In the genomic region with DNA sequence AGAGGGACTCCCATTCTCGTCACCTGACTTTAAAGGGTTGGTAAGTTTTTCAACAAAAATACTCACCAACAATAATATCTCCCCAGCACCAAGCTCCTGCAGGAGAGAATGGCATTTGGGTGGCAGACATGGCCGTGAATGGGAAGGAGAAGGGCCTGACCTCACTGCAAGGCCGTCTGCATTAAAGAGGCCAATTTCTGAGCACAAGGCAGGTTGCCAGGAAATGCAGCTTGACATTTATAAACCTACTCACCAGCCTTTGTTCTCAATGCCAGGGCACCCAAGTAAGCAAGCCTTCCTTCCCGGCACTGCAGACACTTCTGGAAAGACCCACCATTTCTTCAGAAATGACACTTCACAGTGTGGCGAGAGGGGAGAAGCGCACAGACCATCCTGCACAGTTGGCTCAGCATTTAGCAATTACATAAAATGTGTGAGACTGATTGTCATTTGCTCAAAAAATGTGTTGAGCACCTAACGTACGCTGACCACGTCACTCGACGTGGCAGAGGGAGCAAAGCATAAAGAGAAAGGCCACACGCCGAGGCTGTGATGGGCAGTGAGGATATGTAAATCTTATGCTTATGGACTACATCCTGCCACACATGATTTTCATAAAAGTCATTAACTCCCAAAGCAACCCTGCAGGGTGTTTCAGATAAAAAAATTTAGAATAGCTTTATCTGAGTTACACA, we compare ENCODE assay signal across 24 cellular contexts.
DNase-seq lines count a peak whose midpoint lies in the region; ATAC-seq, FAIRE-seq and TF ChIP-seq lines count a peak whose summit lies in the region.
"Had no signal": no experiment of that assay in that cellular context is flagged by ENCODE, and none has a peak within 500 bp of the region (broad histone marks: within the 10 kb centered on the region; RNA-seq: fewer than 3 reads in every experiment).

No MANE protein-coding gene starts in this region.

- no peak overlapping the region for H3K23ac ChIP-seq in neuronal stem cell (ENCODE audit: low read depth, low read length, poor library complexity)

- H2AK5ac ChIP-seq in neuronal stem cell (ENCODE audit: low read depth, low read length), result no peak overlapping the region

- H3K14ac ChIP-seq in neuronal stem cell (ENCODE audit: low read length), result no peak overlapping the region

- peak overlapping the region; percentile 65 for H3K4me2 ChIP-seq in BLaER1
- H3K4me2 ChIP-seq in neuronal stem cell (ENCODE audit: insufficient read depth, low read length, poor library complexity, severe bottlenecking), result no peak overlapping the region
- no peak overlapping the region for H3K4me2 ChIP-seq in HepG2 (ENCODE audit: low read depth, low read length)
- H3K4me2 ChIP-seq: SK-N-SH had no signal

- H2AFZ ChIP-seq in neuronal stem cell (ENCODE audit: low read length) (no peak overlapping the region), HepG2 (ENCODE audit: low read length) (no peak overlapping the region)

- TF ChIP-seq RAD21 in HepG2 (CRISPR knock-in tag; IDR thresholded peaks at IDR 0.05), result no peak

- H3K9me3 ChIP-seq in BLaER1, result peaks cover 15% of the 10 kb centered on the region
- H3K9me3 ChIP-seq in neuronal stem cell (replicated peaks in 1 of 2; ENCODE audit: control insufficient read depth in 2 of 2, insufficient read depth in 1 of 2, low read depth in 1 of 2, low read length in 2 of 2), result peaks cover 5 to 6% of the 10 kb centered on the region in 2 donors
- peaks cover 16% of the 10 kb centered on the region for H3K9me3 ChIP-seq in HepG2 (ENCODE audit: low read length)

- H2BK5ac ChIP-seq in neuronal stem cell (ENCODE audit: low read length), result no peak overlapping the region

- TF ChIP-seq POLR2A in HepG2 (IDR thresholded peaks at IDR 0.05; ENCODE audit: insufficient read depth in 1 of 2, low read depth in 2 of 2, low read length in 2 of 2), result no peak

- no peak overlapping the region for H3K4ac ChIP-seq in neuronal stem cell (ENCODE audit: low read length)

- H3K18ac ChIP-seq in neuronal stem cell (ENCODE audit: low read length), result no peak overlapping the region

- H3K9ac ChIP-seq in BLaER1, result 0 out of 2 replicates have a peak overlapping the region, but pooled peaks have one; percentile 31
- H3K9ac ChIP-seq in neuronal stem cell (ENCODE audit: low read depth, low read length, poor library complexity), result no peak overlapping the region
- no peak overlapping the region for H3K9ac ChIP-seq in HepG2 (ENCODE audit: insufficient read depth, low read depth, low read length)
- H3K9ac ChIP-seq: SK-N-SH had no signal

- H3K4me1 ChIP-seq in BLaER1 (peaks cover 17% of the 10 kb centered on the region), neuronal stem cell (ENCODE audit: control insufficient read depth in 2 of 2, insufficient read depth in 1 of 2, low read depth in 1 of 2, low read length in 2 of 2) (peaks cover 0 to 9% of the 10 kb centered on the region in 2 donors), HepG2 (ENCODE audit: insufficient read depth, low read length) (no peaks in the 10 kb centered on the region)
- H3K4me1 ChIP-seq: Caco-2 had no signal

- H3K27me3 ChIP-seq in BLaER1 (no peaks in the 10 kb centered on the region), neuronal stem cell (ENCODE audit: control insufficient read depth in 3 of 3, insufficient read depth in 3 of 3, low read depth in 1 of 3, low read length in 3 of 3) (peaks cover 0 to 8% (median 0%) of the 10 kb centered on the region in 3 experiments), HepG2 (ENCODE audit: control insufficient read depth in 1 of 2, insufficient read depth in 2 of 2, low read length in 2 of 2) (no peaks in the 10 kb centered on the region; a peak in 1 of 5 replicates)

- H3K27ac ChIP-seq in BLaER1 (no peak overlapping the region), VCaP (peak overlapping the region; percentile 8), neuronal stem cell (replicated peaks; ENCODE audit: low read length) (no peak overlapping the region), HepG2 (ENCODE audit: extremely low read length, insufficient read depth, low read length) (no peak overlapping the region)
- H3K27ac ChIP-seq: coronary artery had no signal

- CTCF ChIA-PET in HepG2 (lab: Yijun Ruan, JAX; ENCODE audit: low intra/inter-chr PET ratio, low total read pairs), result no interaction called here

- no peak for FAIRE-seq in HepG2 (lab: Jason Lieb, UNC)
- FAIRE-seq: GM19239 had no signal

- H2BK15ac ChIP-seq in neuronal stem cell (ENCODE audit: low read length), result peak overlapping the region; percentile 3

- no peak overlapping the region for H4K91ac ChIP-seq in neuronal stem cell (ENCODE audit: low read depth, low read length, poor library complexity)

- TF ChIP-seq CTCF in VCaP (conservative IDR thresholded peaks at IDR 0.05) (no peak), HepG2 (CRISPR knock-in tag; IDR thresholded peaks at IDR 0.05) (no peak)

- no CpG with 5 or more reads among the region's 13 CpGs for WGBS in neuronal stem cell (ENCODE audit: extremely low coverage in 2 of 2, insufficient read length in 2 of 2, insufficient replicate concordance in 1 of 2), 2 donors
- WGBS in HepG2 (ENCODE audit: low lambda C conversion rate), result 86% methylated on average over 12 of the region's 13 CpGs

- in situ Hi-C loops in HepG2 (cut with HindIII; ENCODE audit: extremely low pct_ligation_motif_present, low pct_unique_long_range_greater_than_20kb), result no loop called here

- ATAC-seq in HepG2 (no peak), GM18868 (IDR thresholded peaks at IDR 0.05; ENCODE audit: unreplicated experiment) (no peak), HG02759 (IDR thresholded peaks at IDR 0.05; ENCODE audit: unreplicated experiment) (no peak)
- ATAC-seq: activated T-cell treated with anti-CD3 and anti-CD28 coated beads, Interleukin-2, amount 50 U/mL, for 4 hours; effector memory CD8-positive, alpha-beta T cell had no signal

- H3K79me2 ChIP-seq in HepG2 (ENCODE audit: insufficient read depth, low read length), result no peaks in the 10 kb centered on the region

- no peak for TF ChIP-seq EP300 in HepG2 (IDR thresholded peaks at IDR 0.05; ENCODE audit: low read depth in 2 of 2, low read length in 2 of 2)
- TF ChIP-seq EP300 in HepG2 (CRISPR knock-in tag; IDR thresholded peaks at IDR 0.05; ENCODE audit: borderline replicate concordance), result no peak

- BruUV-seq in HepG2 (replicated peaks; lab: Mats Ljungman, UMichigan), result no TSS peak

- H4K20me1 ChIP-seq in BLaER1 (no peaks in the 10 kb centered on the region), HepG2 (ENCODE audit: insufficient read depth, low read length) (peaks cover 3% of the 10 kb centered on the region; the same call in 1 of the 2 replicates)

- H3K4me3 ChIP-seq in BLaER1 (no peak overlapping the region), neuronal stem cell (ENCODE audit: low read length in 2 of 2) (no peak overlapping the region), HepG2 (replicated peaks in 1 of 3; ENCODE audit: insufficient read depth in 1 of 3, low read depth in 2 of 3, low read length in 3 of 3) (no peak overlapping the region)
- H3K4me3 ChIP-seq: coronary artery had no signal

- POLR2A ChIA-PET in HepG2 (lab: Yijun Ruan, JAX), result no interaction called here

- intact Hi-C loops in HepG2 (cut with micrococcal nuclease; ENCODE audit: unreplicated experiment), result no loop called here

- H2BK12ac ChIP-seq in neuronal stem cell (ENCODE audit: low read length), result no peak overlapping the region

- H3K79me1 ChIP-seq in neuronal stem cell (ENCODE audit: low read depth, low read length), result no peaks in the 10 kb centered on the region

- no peak overlapping the region for H2BK120ac ChIP-seq in neuronal stem cell (ENCODE audit: low read depth, low read length)

- H3K36me3 ChIP-seq in BLaER1, result no peaks in the 10 kb centered on the region
- H3K36me3 ChIP-seq in neuronal stem cell (replicated peaks in 1 of 2; ENCODE audit: control insufficient read depth in 2 of 2, insufficient read depth in 2 of 2, low read length in 2 of 2), result no peaks in the 10 kb centered on the region
- no peaks in the 10 kb centered on the region for H3K36me3 ChIP-seq in HepG2 (replicated peaks in 1 of 2; ENCODE audit: control insufficient read depth in 1 of 2, insufficient read depth in 2 of 2, low read length in 2 of 2)

- peak; percentile 50 for DNase-seq in NCI-H1092 treated with DMSO at 0.1 percent for 48 hours (lab: John Stamatoyannopoulos, UW)
- DNase-seq in neuronal stem cell (ENCODE audit: low spot score), result no peak
- no peak for DNase-seq in NCI-H748 treated with DMSO at 0.1 percent for 48 hours (lab: John Stamatoyannopoulos, UW)
- DNase-seq in HepG2 (ENCODE audit: low spot score), result no peak
- DNase-seq: activated CD4-positive, alpha-beta T cell treated with anti-CD3 and anti-CD28 coated beads, Interleukin-2, amount 10 ng/mL, durations not matched to agents 24 days and 14 days; activated naive CD4-positive, alpha-beta T cell; activated T-cell treated with anti-CD3 and anti-CD28 coated beads, Interleukin-2, amount 50 U/mL, for 4 hours; Caco-2; effector memory CD8-positive, alpha-beta T cell; EL; foreskin melanocyte; immature natural killer cell; NCI-H1048; NCI-H510A treated with DMSO at 0.1 percent for 48 hours; nephron progenitor cell; RPMI8226; SK-N-SH; stimulated activated CD8-positive, alpha-beta memory T cell treated with anti-CD3 and anti-CD28 coated beads, Interleukin-4, amount 100 ng/mL, for 48 hours had no signal

- H4K8ac ChIP-seq in neuronal stem cell (ENCODE audit: low read depth, low read length), result no peak overlapping the region

TF ChIP-seq in HepG2, 621 proteins besides CTCF, POLR2A, EP300 and RAD21 (continues in another document):
- TF ChIP-seq, protein P1, sequence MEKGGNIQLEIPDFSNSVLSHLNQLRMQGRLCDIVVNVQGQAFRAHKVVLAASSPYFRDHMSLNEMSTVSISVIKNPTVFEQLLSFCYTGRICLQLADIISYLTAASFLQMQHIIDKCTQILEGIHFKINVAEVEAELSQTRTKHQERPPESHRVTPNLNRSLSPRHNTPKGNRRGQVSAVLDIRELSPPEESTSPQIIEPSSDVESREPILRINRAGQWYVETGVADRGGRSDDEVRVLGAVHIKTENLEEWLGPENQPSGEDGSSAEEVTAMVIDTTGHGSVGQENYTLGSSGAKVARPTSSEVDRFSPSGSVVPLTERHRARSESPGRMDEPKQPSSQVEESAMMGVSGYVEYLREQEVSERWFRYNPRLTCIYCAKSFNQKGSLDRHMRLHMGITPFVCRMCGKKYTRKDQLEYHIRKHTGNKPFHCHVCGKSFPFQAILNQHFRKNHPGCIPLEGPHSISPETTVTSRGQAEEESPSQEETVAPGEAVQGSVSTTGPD (CRISPR knock-in tag; IDR thresholded peaks at IDR 0.05), result no peak
- TF ChIP-seq RXRA (CRISPR knock-in tag; IDR thresholded peaks at IDR 0.05) (no peak), ZNF768 (CRISPR knock-in tag; IDR thresholded peaks at IDR 0.05) (no peak)
